ENCODE assay signal across 1 cellular context in genomic region chr20:3628502-3629314, GRCh38.
A peak's percentile ranks its signal among the peaks of the same experiment; 100 is the strongest.
TF ChIP-seq lines count a peak whose summit lies in the region.

No MANE protein-coding gene starts in this region.

TF ChIP-seq in HepG2, 621 proteins besides CTCF, POLR2A, EP300 and RAD21 (continued from another document and continues in another):
- TF ChIP-seq ZBTB43 (CRISPR knock-in tag; conservative IDR thresholded peaks at IDR 0.05), result peak; percentile 33; the same call in 1 of the 2 replicates
- peak; percentile 47 for TF ChIP-seq JARID2 (CRISPR knock-in tag; IDR thresholded peaks at IDR 0.05; ENCODE audit: insufficient replicate concordance)
- TF ChIP-seq BORCS8-MEF2B (CRISPR knock-in tag; IDR thresholded peaks at IDR 0.05), result peak; percentile 84
- peak; percentile 54; the same call in 1 of the 2 replicates for TF ChIP-seq MYPOP (CRISPR knock-in tag; IDR thresholded peaks at IDR 0.05)
- TF ChIP-seq ESRRA (CRISPR knock-in tag; IDR thresholded peaks at IDR 0.05; ENCODE audit: low read depth), result peak; percentile 88
- 0 out of 2 replicates have a peak, but pooled peaks have one; percentile 66 for TF ChIP-seq SNAPC5 (CRISPR knock-in tag; IDR thresholded peaks at IDR 0.05; ENCODE audit: borderline replicate concordance)
- no peak for TF ChIP-seq ZNF17 (CRISPR knock-in tag; IDR thresholded peaks at IDR 0.05)
- TF ChIP-seq KAT7 (CRISPR knock-in tag; IDR thresholded peaks at IDR 0.05; ENCODE audit: borderline replicate concordance), result 0 out of 2 replicates have a peak, but pooled peaks have one; percentile 56
- no peak for TF ChIP-seq ZNF354B (CRISPR knock-in tag; IDR thresholded peaks at IDR 0.05)
- TF ChIP-seq TRIM24 (CRISPR knock-in tag; IDR thresholded peaks at IDR 0.05), result no peak
- TF ChIP-seq FOXA3 (CRISPR knock-in tag; IDR thresholded peaks at IDR 0.05), result peak; percentile 95
- peak; percentile 86; the same call in 1 of the 2 replicates for TF ChIP-seq ZMYM3 (CRISPR knock-in tag; IDR thresholded peaks at IDR 0.05)
- peak; percentile 61 for TF ChIP-seq KAT8 (CRISPR knock-in tag; IDR thresholded peaks at IDR 0.05)
- TF ChIP-seq MAZ (IDR thresholded peaks at IDR 0.05; ENCODE audit: borderline replicate concordance, low read depth, low read length), result no peak
- peak; percentile 80; the same call in 1 of the 2 replicates for TF ChIP-seq MAZ (CRISPR knock-in tag; IDR thresholded peaks at IDR 0.05; ENCODE audit: low read depth)
- peak; percentile 68 for TF ChIP-seq ZNF619 (CRISPR knock-in tag; IDR thresholded peaks at IDR 0.05)
- 0 out of 2 replicates have a peak, but pooled peaks have one; percentile 62 for TF ChIP-seq ZFP1 (CRISPR knock-in tag; IDR thresholded peaks at IDR 0.05)
- peak; percentile 89 for TF ChIP-seq ZNF264 (CRISPR knock-in tag; IDR thresholded peaks at IDR 0.05)
- TF ChIP-seq ZNF761 (CRISPR knock-in tag; conservative IDR thresholded peaks at IDR 0.05), result 0 out of 2 replicates have a peak, but pooled peaks have one; percentile 34
- 0 out of 2 replicates have a peak, but pooled peaks have one; percentile 32 for TF ChIP-seq ZNF142 (CRISPR knock-in tag; IDR thresholded peaks at IDR 0.05)
- TF ChIP-seq MXD3 (CRISPR knock-in tag; IDR thresholded peaks at IDR 0.05), result no peak; the same call in 1 of the 2 replicates
- peak; percentile 70 for TF ChIP-seq ZGPAT (CRISPR knock-in tag; IDR thresholded peaks at IDR 0.05)
- TF ChIP-seq ZBTB38 (CRISPR knock-in tag; IDR thresholded peaks at IDR 0.05), result peak; percentile 87
- peak; percentile 80 for TF ChIP-seq THAP11 (CRISPR knock-in tag; IDR thresholded peaks at IDR 0.05)
- peak; percentile 35; the same call in 1 of the 2 replicates for TF ChIP-seq GMEB1 (CRISPR knock-in tag; IDR thresholded peaks at IDR 0.05; ENCODE audit: borderline replicate concordance)
- TF ChIP-seq ZNF670 (CRISPR knock-in tag; IDR thresholded peaks at IDR 0.05; ENCODE audit: borderline replicate concordance), result peak; percentile 77
- peak; percentile 40; the same call in 1 of the 2 replicates for TF ChIP-seq ZNF362 (CRISPR knock-in tag; IDR thresholded peaks at IDR 0.05; ENCODE audit: borderline replicate concordance)
- TF ChIP-seq ZNF792 (CRISPR knock-in tag; IDR thresholded peaks at IDR 0.05), result peak; percentile 76; the same call in 1 of the 2 replicates
- peak; percentile 85; the same call in 1 of the 2 replicates for TF ChIP-seq KDM4B (CRISPR knock-in tag; IDR thresholded peaks at IDR 0.05)
- TF ChIP-seq ZNF580 (CRISPR knock-in tag; IDR thresholded peaks at IDR 0.05; ENCODE audit: borderline replicate concordance, low read depth), result peak; percentile 80; the same call in 1 of the 2 replicates
- peak; percentile 63; the same call in 1 of the 2 replicates for TF ChIP-seq HIVEP1 (CRISPR knock-in tag; IDR thresholded peaks at IDR 0.05)
- TF ChIP-seq ZNF816 (CRISPR knock-in tag; IDR thresholded peaks at IDR 0.05; ENCODE audit: borderline replicate concordance), result peak; percentile 82; the same call in 1 of the 2 replicates
- peak in 1 of 2 experiments; percentile 46; a peak in 1 of 4 replicates for TF ChIP-seq HMGXB4 (CRISPR knock-in tag; IDR thresholded peaks at IDR 0.05; ENCODE audit: borderline replicate concordance in 1 of 2, low read depth in 1 of 2)
- TF ChIP-seq FOSL2 (CRISPR knock-in tag; IDR thresholded peaks at IDR 0.05), result peak; percentile 79
- TF ChIP-seq ZFP90 (CRISPR knock-in tag; IDR thresholded peaks at IDR 0.05; ENCODE audit: borderline replicate concordance), result peak; percentile 92
- TF ChIP-seq NR2F1 (CRISPR knock-in tag; IDR thresholded peaks at IDR 0.05), result peak; percentile 89 to 94
- peak; percentile 91; the same call in 1 of the 2 replicates for TF ChIP-seq SPEN (CRISPR knock-in tag; IDR thresholded peaks at IDR 0.05; ENCODE audit: low read depth)
- peak; percentile 10 for TF ChIP-seq ETV5 (CRISPR knock-in tag; IDR thresholded peaks at IDR 0.05; ENCODE audit: borderline replicate concordance)
- peak; percentile 60; the same call in 1 of the 2 replicates for TF ChIP-seq GATAD1 (CRISPR knock-in tag; IDR thresholded peaks at IDR 0.05)
- no peak for TF ChIP-seq ZNF570 (CRISPR knock-in tag; IDR thresholded peaks at IDR 0.05; ENCODE audit: borderline replicate concordance)
- TF ChIP-seq PHF21A (CRISPR knock-in tag; IDR thresholded peaks at IDR 0.05), result peak; percentile 55
- TF ChIP-seq STAG1 (CRISPR knock-in tag; IDR thresholded peaks at IDR 0.05), result peak; percentile 18; the same call in 1 of the 2 replicates
- TF ChIP-seq HNF1B (CRISPR knock-in tag; IDR thresholded peaks at IDR 0.05), result peak; percentile 71; the same call in 1 of the 2 replicates
- TF ChIP-seq ZNF20 (CRISPR knock-in tag; IDR thresholded peaks at IDR 0.05), result no peak
- no peak for TF ChIP-seq ZNF597 (CRISPR knock-in tag; IDR thresholded peaks at IDR 0.05)
